In the genomic region with DNA sequence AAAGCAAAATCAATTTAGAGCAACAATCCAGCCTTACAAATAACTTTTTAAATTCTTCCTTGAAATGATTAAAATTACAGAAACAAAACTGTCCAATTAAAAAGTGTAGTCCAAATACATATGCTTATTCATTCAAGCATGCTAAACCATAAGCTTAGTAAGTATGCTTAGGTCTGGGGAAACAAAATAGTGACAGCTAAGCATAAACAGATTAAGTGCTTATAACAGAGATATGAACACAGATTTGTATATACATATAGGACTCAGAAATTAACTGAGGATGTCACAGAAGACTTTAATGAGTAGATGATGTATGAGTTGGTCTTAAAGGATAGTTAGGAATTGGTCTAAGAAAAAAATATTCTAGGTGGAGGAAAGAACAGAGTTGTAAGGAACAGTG, we compare ENCODE assay signal across 22 cellular contexts.
"Had no signal": no experiment of that assay in that cellular context is flagged by ENCODE, and none has a peak within 500 bp of the region (broad histone marks: within the 10 kb centered on the region; RNA-seq: fewer than 3 reads in every experiment).

No MANE protein-coding gene starts in this region.

- ATAC-seq: activated CD8-positive, alpha-beta T cell treated with anti-CD3 and anti-CD28 coated beads, Interleukin-2, amount 10 ng/mL, durations not matched to agents 7 days and 5 days; activated naive CD8-positive, alpha-beta T cell treated with anti-CD3 and anti-CD28 coated beads, Interleukin-2, amount 50 U/mL, for 24 hours; heart left ventricle; left ventricle myocardium superior; mucosa of descending colon had no signal

- H3K36me3 ChIP-seq: uterus had no signal

- H3K27ac ChIP-seq: coronary artery, heart left ventricle, sigmoid colon, testis, uterus, WERI-Rb-1 had no signal

- H3K4me3 ChIP-seq: coronary artery, heart left ventricle, mucosa of descending colon, sigmoid colon, testis, uterus had no signal

- DNase-seq: activated CD4-positive, alpha-beta T cell treated with anti-CD3 and anti-CD28 coated beads for 1 hour; activated CD4-positive, alpha-beta T cell treated with anti-CD3 and anti-CD28 coated beads, Interleukin-2, amount 50 U/mL, for 1 hour; activated CD8-positive, alpha-beta T cell treated with anti-CD3 and anti-CD28 coated beads, Interleukin-2, amount 10 ng/mL, durations not matched to agents 7 days and 5 days; activated naive CD4-positive, alpha-beta T cell treated with anti-CD3 and anti-CD28 coated beads for 36 hours; activated naive CD8-positive, alpha-beta T cell treated with anti-CD3 and anti-CD28 coated beads, Interleukin-2, amount 50 U/mL, for 24 hours; cerebellar nuclear complex; endodermal cell; heart left ventricle; left ventricle myocardium superior; mucosa of descending colon; occipital lobe; sigmoid colon; stimulated activated CD4-positive, alpha-beta T cell treated with anti-CD3 and anti-CD28 coated beads, Interleukin-4, amount 100 ng/mL, for 1 hour; stimulated activated naive CD4-positive, alpha-beta T cell; testis; trophoblast cell; uterus; WERI-Rb-1 had no signal

- FAIRE-seq: islet of Langerhans had no signal

- H3K4me3 Mint-ChIP-seq: activated CD8-positive, alpha-beta T cell treated with anti-CD3 and anti-CD28 coated beads, Interleukin-2, amount 10 ng/mL, durations not matched to agents 7 days and 5 days; activated naive CD4-positive, alpha-beta T cell treated with anti-CD3 and anti-CD28 coated beads for 36 hours; activated naive CD8-positive, alpha-beta T cell treated with anti-CD3 and anti-CD28 coated beads, Interleukin-2, amount 50 U/mL, for 24 hours; endodermal cell; T-helper 2 cell treated with Interferon-gamma antibody and Interleukin-4, amounts not matched to agents 5 μg/mL and 100 μg/mL, for 36 hours had no signal

- H3K27me3 ChIP-seq: heart left ventricle, sigmoid colon, testis, uterus had no signal

- H3K9me3 ChIP-seq: heart left ventricle, mucosa of descending colon, sigmoid colon, testis, uterus had no signal

- H3K4me1 ChIP-seq: sigmoid colon, testis, uterus had no signal

- H3K9me3 Mint-ChIP-seq: activated naive CD4-positive, alpha-beta T cell treated with anti-CD3 and anti-CD28 coated beads for 36 hours; activated naive CD8-positive, alpha-beta T cell treated with anti-CD3 and anti-CD28 coated beads, Interleukin-2, amount 50 U/mL, for 24 hours; activated T-helper 2 cell treated with anti-CD3 and anti-CD28 coated beads, Interferon-gamma antibody, Interleukin-2, Interleukin-4, amounts not matched to agents 10 μg/mL and 5 μg/mL and 100 μg/mL, durations not matched to agents 14 hours and 24 hours and 36 hours; endodermal cell; T-helper 2 cell treated with Interferon-gamma antibody and Interleukin-4, amounts not matched to agents 5 μg/mL and 100 μg/mL, for 36 hours had no signal

- H3K4me1 Mint-ChIP-seq: endodermal cell had no signal

- H3K27ac Mint-ChIP-seq: activated CD8-positive, alpha-beta T cell treated with anti-CD3 and anti-CD28 coated beads, Interleukin-2, amount 10 ng/mL, durations not matched to agents 7 days and 5 days; activated naive CD4-positive, alpha-beta T cell treated with anti-CD3 and anti-CD28 coated beads for 36 hours; activated naive CD8-positive, alpha-beta T cell treated with anti-CD3 and anti-CD28 coated beads, Interleukin-2, amount 50 U/mL, for 24 hours; activated T-helper 2 cell treated with anti-CD3 and anti-CD28 coated beads, Interferon-gamma antibody, Interleukin-2, Interleukin-4, amounts not matched to agents 10 μg/mL and 5 μg/mL and 100 μg/mL, durations not matched to agents 14 hours and 24 hours and 36 hours; T-helper 2 cell treated with Interferon-gamma antibody and Interleukin-4, amounts not matched to agents 5 μg/mL and 100 μg/mL, for 36 hours had no signal

- H3K27me3 Mint-ChIP-seq: activated naive CD8-positive, alpha-beta T cell treated with anti-CD3 and anti-CD28 coated beads, Interleukin-2, amount 50 U/mL, for 24 hours had no signal
